Comparison of ENCODE assay signal across 9 cellular contexts in the genomic region with DNA sequence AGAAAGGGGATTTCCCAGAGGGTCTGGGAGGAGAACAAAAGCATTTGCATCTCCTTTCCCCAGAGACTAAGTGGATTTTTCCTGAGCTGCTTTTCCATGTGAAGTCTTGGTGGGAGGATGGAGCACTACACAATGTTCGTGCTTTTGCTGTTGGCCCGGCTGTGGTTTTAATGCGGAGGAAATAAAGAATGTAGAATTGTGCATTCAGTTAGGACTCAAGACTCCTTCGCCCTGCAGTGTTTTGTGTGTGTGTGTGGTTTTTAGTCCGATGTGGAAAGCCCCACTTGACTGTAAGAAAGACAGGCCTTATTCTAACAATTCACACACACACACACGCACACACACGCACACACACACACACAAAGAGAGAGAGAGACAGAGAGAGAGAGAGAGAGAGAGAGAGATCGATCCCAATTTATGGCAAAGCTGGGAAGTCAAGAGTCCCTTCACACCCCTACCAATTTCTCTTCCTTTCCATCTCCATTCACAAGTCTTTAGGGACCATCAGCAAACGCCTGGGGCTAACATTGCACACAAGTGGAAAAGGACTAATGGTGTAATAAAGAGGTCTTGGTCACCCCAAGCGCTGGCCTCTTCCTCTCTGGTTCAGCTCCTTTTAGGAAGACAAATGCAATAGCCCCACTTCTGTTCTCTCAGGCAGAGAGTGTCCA. TPM values are rescaled to one million over a fixed set of nuclear protein-coding genes. Genes with fewer than 3 reads are reported as not detected.
DNase-seq lines count a peak whose midpoint lies in the region; ATAC-seq, FAIRE-seq and TF ChIP-seq lines count a peak whose summit lies in the region.
"Had no signal": no experiment of that assay in that cellular context is flagged by ENCODE, and none has a peak within 500 bp of the region (broad histone marks: within the 10 kb centered on the region; RNA-seq: fewer than 3 reads in every experiment).

No MANE protein-coding gene starts in this region.

- H3K27ac Mint-ChIP-seq in Caco-2 (ENCODE audit: unreplicated experiment) (peak overlapping the region; percentile 61), astrocyte (ENCODE audit: unreplicated experiment) (no peak overlapping the region)

- no peak for FAIRE-seq in astrocyte (lab: Jason Lieb, UNC)
- FAIRE-seq: frontal cortex had no signal

- H3K27ac ChIP-seq in astrocyte (ENCODE audit: low read depth, low read length) = peak overlapping the region; percentile 50
- H3K27ac ChIP-seq in mesodermal cell (ENCODE audit: low read depth, low read length, severe bottlenecking) = peak overlapping the region; percentile 79
- H3K27ac ChIP-seq in suprapubic skin = no peak overlapping the region

- TF ChIP-seq POLR2A in suprapubic skin (IDR thresholded peaks at IDR 0.05) = no peak

- H3K27me3 ChIP-seq in Caco-2 (replicated peaks; ENCODE audit: control insufficient read depth, insufficient read depth, low read length) = no peaks in the 10 kb centered on the region
- no peaks in the 10 kb centered on the region for H3K27me3 ChIP-seq in astrocyte (ENCODE audit: insufficient read depth, low read length)
- no peaks in the 10 kb centered on the region for H3K27me3 ChIP-seq in suprapubic skin

- H3K36me3 ChIP-seq in Caco-2 (ENCODE audit: control insufficient read depth, insufficient read depth, low read length) = no peaks in the 10 kb centered on the region
- H3K36me3 ChIP-seq in astrocyte (ENCODE audit: insufficient read depth, low read length) = no peaks in the 10 kb centered on the region
- no peaks in the 10 kb centered on the region for H3K36me3 ChIP-seq in mesodermal cell (ENCODE audit: control insufficient read depth, insufficient read depth, low read length)
- no peaks in the 10 kb centered on the region for H3K36me3 ChIP-seq in suprapubic skin

- H3K27me3 Mint-ChIP-seq in Caco-2 (ENCODE audit: insufficient read depth, unreplicated experiment) = no peaks in the 10 kb centered on the region
- H3K27me3 Mint-ChIP-seq in astrocyte (ENCODE audit: low read depth, unreplicated experiment) = no peaks in the 10 kb centered on the region

- no peak for ATAC-seq in GM18519 (IDR thresholded peaks at IDR 0.05; ENCODE audit: low FRiP score, unreplicated experiment)

- TF ChIP-seq CTCF in Caco-2 (IDR thresholded peaks at IDR 0.05; ENCODE audit: insufficient read depth in 1 of 2, low read depth in 1 of 2, low read length in 1 of 2, severe bottlenecking in 1 of 2, unreplicated experiment in 1 of 2) = no peak
- no peak for TF ChIP-seq CTCF in astrocyte (IDR thresholded peaks at IDR 0.05; ENCODE audit: insufficient read depth, low read depth, low read length)
- TF ChIP-seq CTCF in suprapubic skin (IDR thresholded peaks at IDR 0.05) = no peak

- CTCF ChIA-PET in Caco-2 (lab: Charles Lee) = no interaction called here

- H2AFZ ChIP-seq in astrocyte (ENCODE audit: low read depth, low read length) = no peak overlapping the region

- H3K9ac ChIP-seq in astrocyte (ENCODE audit: low read length) = peak overlapping the region; percentile 38

- in situ Hi-C loops in KBM-7 (cut with MboI; ENCODE audit: low pct_unique_long_range_greater_than_20kb, low sequenced_read_pairs) = no loop called here

- peak overlapping the region; percentile 11 for H3K4me3 Mint-ChIP-seq in Caco-2 (ENCODE audit: unreplicated experiment)
- H3K4me3 Mint-ChIP-seq in astrocyte (ENCODE audit: unreplicated experiment) = peak overlapping the region; percentile 23

- peaks cover 24% of the 10 kb centered on the region for H3K4me1 Mint-ChIP-seq in Caco-2 (ENCODE audit: low read depth, unreplicated experiment)
- peaks cover 9% of the 10 kb centered on the region for H3K4me1 Mint-ChIP-seq in astrocyte (ENCODE audit: low read depth, unreplicated experiment)

- H3K9me3 ChIP-seq in Caco-2 (no peaks in the 10 kb centered on the region), astrocyte (ENCODE audit: insufficient read depth, low read depth, low read length) (no peaks in the 10 kb centered on the region), mesodermal cell (ENCODE audit: control insufficient read depth, low read length) (no peaks in the 10 kb centered on the region), suprapubic skin (no peaks in the 10 kb centered on the region)

- H3K4me3 ChIP-seq in Caco-2 (ENCODE audit: low read depth, low read length) (no peak overlapping the region), astrocyte (ENCODE audit: insufficient read depth, low read depth, low read length) (no peak overlapping the region), mesodermal cell (ENCODE audit: extremely low read depth, insufficient read depth, low read length, poor library complexity, severe bottlenecking) (no peak overlapping the region), suprapubic skin (no peak overlapping the region)

- no TSS peak for BruUV-seq in Caco-2 (replicated peaks; lab: Mats Ljungman, UMichigan)

- H3K36me3 Mint-ChIP-seq in Caco-2 (ENCODE audit: insufficient read depth, unreplicated experiment) (peaks cover 4% of the 10 kb centered on the region), astrocyte (ENCODE audit: low read depth, unreplicated experiment) (no peaks in the 10 kb centered on the region)

- 0 to 14% methylated on average over 1 to 2 of the region's 10 CpGs for WGBS in mesodermal cell (ENCODE audit: insufficient coverage in 2 of 2), 2 experiments
- WGBS in suprapubic skin = 42% methylated on average over 10 of the region's 10 CpGs

- H3K4me1 ChIP-seq in Caco-2 (peaks cover 9% of the 10 kb centered on the region), astrocyte (ENCODE audit: insufficient read depth, low read length) (peaks cover 10% of the 10 kb centered on the region), mesodermal cell (ENCODE audit: control insufficient read depth, insufficient read depth, low read length, poor library complexity, severe bottlenecking) (peaks cover 23% of the 10 kb centered on the region), suprapubic skin (no peaks in the 10 kb centered on the region)

- DNase-seq in Caco-2 = no peak
- peak; percentile 34 for DNase-seq in KBM-7
- DNase-seq in astrocyte (ENCODE audit: low read depth) = peak; percentile 58
- DNase-seq in mucosa of gallbladder (ENCODE audit: low spot score) = no peak
- no peak for DNase-seq in NCI-H1092 (lab: John Stamatoyannopoulos, UW)
- DNase-seq in suprapubic skin (ENCODE audit: low spot score in 2 of 2) = no peak

- TF ChIP-seq EP300 in suprapubic skin (IDR thresholded peaks at IDR 0.05) = no peak

- peaks cover 6% of the 10 kb centered on the region for H3K79me2 ChIP-seq in astrocyte (ENCODE audit: insufficient read depth, low read length)

- intact Hi-C loops in Caco-2 (cut with micrococcal nuclease; ENCODE audit: unreplicated experiment) = no loop called here

- POLR2A ChIA-PET in Caco-2 (lab: Charles Lee) = interaction anchor here (0.5 kb wide), 1 partner anchor 28 kb away, joined by 3 read pairs; no protein-coding TSS in a partner anchor

- peaks cover 1% of the 10 kb centered on the region for H4K20me1 ChIP-seq in astrocyte (ENCODE audit: insufficient read depth, low read length)

- no peaks in the 10 kb centered on the region for H3K9me3 Mint-ChIP-seq in Caco-2 (ENCODE audit: unreplicated experiment)
- H3K9me3 Mint-ChIP-seq in astrocyte (ENCODE audit: unreplicated experiment) = no peaks in the 10 kb centered on the region

- H3K4me2 ChIP-seq in astrocyte (ENCODE audit: low read length) = peak overlapping the region; percentile 66

RNA-seq across cellular contexts. Expression of a gene that starts 44.2 kb away (rescaled TPM):
- total RNA-seq in Caco-2 (2022) (not detected in 2 replicates), astrocyte (0.36 TPM in 1 of 2 replicates, not detected in the other), mucosa of gallbladder (0.43 TPM), suprapubic skin (1 to 10 TPM in 2 of 4 donors, not detected in 2; 1.1 to 2.3 TPM)
- not detected for polyA plus RNA-seq in mesodermal cell (2013, experiment 1 of 2)
- polyA plus RNA-seq in mesodermal cell (2013, experiment 2 of 2) = not detected
- total RNA-seq: frontal cortex had no signal

Comparison
In these comparisons a context has a peak if more than half of its experiments do, and no peak if none do; other contexts are left out.
1. DNase-seq: peak in KBM-7 (single experiment) and astrocyte (single experiment); none in Caco-2 (0 of 2), mucosa of gallbladder (single experiment), NCI-H1092 (single experiment) and suprapubic skin (0 of 2).